Comparison of ENCODE assay signal across 1 cellular context in genomic region chr15:82305621-82306048, GRCh38.
TF ChIP-seq lines count a peak whose summit lies in the region.

No MANE protein-coding gene starts in this region.

TF ChIP-seq in H1, 55 proteins besides CTCF, POLR2A, EP300 and RAD21:
- TF ChIP-seq SAP30 (IDR thresholded peaks at IDR 0.05; ENCODE audit: insufficient read depth, insufficient replicate concordance, low read length), result no peak
- no peak for TF ChIP-seq POU5F1 (IDR thresholded peaks at IDR 0.05; ENCODE audit: low read depth, low read length)
- TF ChIP-seq RXRA (IDR thresholded peaks at IDR 0.05; ENCODE audit: insufficient read depth, low read depth, low read length), result no peak
- TF ChIP-seq SP4 (IDR thresholded peaks at IDR 0.05; ENCODE audit: low read length), result no peak
- no peak for TF ChIP-seq RFX5 (IDR thresholded peaks at IDR 0.05; ENCODE audit: borderline replicate concordance, low read depth, low read length)
- TF ChIP-seq EZH2 (IDR thresholded peaks at IDR 0.05; ENCODE audit: low read depth, low read length, severe bottlenecking), result no peak
- TF ChIP-seq TBP (IDR thresholded peaks at IDR 0.05; ENCODE audit: low read depth, low read length), result no peak
- TF ChIP-seq, protein P1, sequence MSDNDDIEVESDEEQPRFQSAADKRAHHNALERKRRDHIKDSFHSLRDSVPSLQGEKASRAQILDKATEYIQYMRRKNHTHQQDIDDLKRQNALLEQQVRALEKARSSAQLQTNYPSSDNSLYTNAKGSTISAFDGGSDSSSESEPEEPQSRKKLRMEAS (IDR thresholded peaks at IDR 0.05), result no peak
- no peak for TF ChIP-seq RBBP5 (IDR thresholded peaks at IDR 0.05; ENCODE audit: borderline replicate concordance, low read depth, low read length)
- no peak for TF ChIP-seq JUN (IDR thresholded peaks at IDR 0.05; ENCODE audit: low read depth, low read length)
- no peak for TF ChIP-seq HDAC2 (IDR thresholded peaks at IDR 0.05; ENCODE audit: borderline replicate concordance in 1 of 2, low read depth in 2 of 2, low read length in 2 of 2)
- no peak for TF ChIP-seq SRF (IDR thresholded peaks at IDR 0.05; ENCODE audit: low read depth, low read length)
- no peak for TF ChIP-seq SIX5 (IDR thresholded peaks at IDR 0.05; ENCODE audit: low read depth, low read length)
